ENCODE assay signal across 8 cellular contexts in genomic region chr10:5547934-5548660, GRCh38. TPM values are rescaled to one million over a fixed set of nuclear protein-coding genes. Genes with fewer than 3 reads are reported as not detected.
A peak's percentile ranks its signal among the peaks of the same experiment; 100 is the strongest.
DNase-seq lines count a peak whose midpoint lies in the region; ATAC-seq and TF ChIP-seq lines count a peak whose summit lies in the region.

No MANE protein-coding gene starts in this region.

- H3K36me3 Mint-ChIP-seq in activated CD4-positive, alpha-beta T cell treated with anti-CD3 and anti-CD28 coated beads, Interleukin-2, amount 10 ng/mL, durations not matched to agents 24 days and 14 days (ENCODE audit: low read depth), result no peaks in the 10 kb centered on the region

- intact Hi-C loops in activated CD4-positive, alpha-beta T cell treated with anti-CD3 and anti-CD28 coated beads, Interleukin-2, amount 10 ng/mL, durations not matched to agents 24 days and 14 days (cut with micrococcal nuclease), result loop anchor here (5.0 kb wide), 1 partner anchor 79 kb away; no protein-coding TSS in a partner anchor

- DNase-seq in NCI-H2029 (lab: John Stamatoyannopoulos, UW), result peak; percentile 37
- DNase-seq in activated naive CD4-positive, alpha-beta T cell (lab: John Stamatoyannopoulos, UW), result no peak
- DNase-seq in activated CD4-positive, alpha-beta T cell treated with anti-CD3 and anti-CD28 coated beads, Interleukin-2, amount 10 ng/mL, durations not matched to agents 24 days and 14 days, result no peak

- peaks cover 9% of the 10 kb centered on the region for H3K27me3 Mint-ChIP-seq in activated CD4-positive, alpha-beta T cell treated with anti-CD3 and anti-CD28 coated beads, Interleukin-2, amount 10 ng/mL, durations not matched to agents 24 days and 14 days

- peaks cover 11% of the 10 kb centered on the region for H3K9me3 ChIP-seq in mesodermal cell (ENCODE audit: control insufficient read depth, low read length)

- WGBS in mesodermal cell (ENCODE audit: insufficient coverage in 2 of 2), 2 experiments, result 83 to 95% methylated on average over 7 to 8 of the region's 16 CpGs

- H3K4me3 ChIP-seq in mesodermal cell (ENCODE audit: extremely low read depth, insufficient read depth, low read length, poor library complexity, severe bottlenecking), result no peak overlapping the region

- no peaks in the 10 kb centered on the region for H3K36me3 ChIP-seq in mesodermal cell (ENCODE audit: control insufficient read depth, insufficient read depth, low read length)

- ATAC-seq in HG03520 (IDR thresholded peaks at IDR 0.05; ENCODE audit: unreplicated experiment) (no peak), HG03095 (IDR thresholded peaks at IDR 0.05; ENCODE audit: unreplicated experiment) (no peak)

- peaks cover 69% of the 10 kb centered on the region for H3K4me1 ChIP-seq in mesodermal cell (ENCODE audit: control insufficient read depth, insufficient read depth, low read length, poor library complexity, severe bottlenecking)

- H3K4me3 Mint-ChIP-seq in activated CD4-positive, alpha-beta T cell treated with anti-CD3 and anti-CD28 coated beads, Interleukin-2, amount 10 ng/mL, durations not matched to agents 24 days and 14 days, result no peak overlapping the region

- H3K4me1 Mint-ChIP-seq in activated CD4-positive, alpha-beta T cell treated with anti-CD3 and anti-CD28 coated beads, Interleukin-2, amount 10 ng/mL, durations not matched to agents 24 days and 14 days, result peaks cover 21% of the 10 kb centered on the region

- H3K27ac ChIP-seq in 22Rv1 (peak overlapping the region; percentile 96), cingulate gyrus (ENCODE audit: low read depth, low read length) (peak overlapping the region; percentile 12), mesodermal cell (ENCODE audit: low read depth, low read length, severe bottlenecking) (peak overlapping the region; percentile 88)

- TF ChIP-seq CTCF in 22Rv1 (IDR thresholded peaks at IDR 0.05), result no peak

- H3K27ac Mint-ChIP-seq in activated CD4-positive, alpha-beta T cell treated with anti-CD3 and anti-CD28 coated beads, Interleukin-2, amount 10 ng/mL, durations not matched to agents 24 days and 14 days, result no peak overlapping the region

- peaks cover 4% of the 10 kb centered on the region for H3K9me3 Mint-ChIP-seq in activated CD4-positive, alpha-beta T cell treated with anti-CD3 and anti-CD28 coated beads, Interleukin-2, amount 10 ng/mL, durations not matched to agents 24 days and 14 days

RNA-seq across cellular contexts. Expression of gene CALML3, which starts 23.3 kb away (rescaled TPM):
- not detected for polyA plus RNA-seq in mesodermal cell (2013, experiment 1 of 2)
- polyA plus RNA-seq in mesodermal cell (2013, experiment 2 of 2), result not detected
- total RNA-seq in activated CD4-positive, alpha-beta T cell treated with anti-CD3 and anti-CD28 coated beads, Interleukin-2, amount 10 ng/mL, durations not matched to agents 24 days and 14 days, result not detected in 2 replicates

RNA-seq across cellular contexts. Expression of gene CALML5, which starts 48.7 kb away (rescaled TPM):
- not detected for polyA plus RNA-seq in mesodermal cell (2013, experiment 1 of 2)
- polyA plus RNA-seq in mesodermal cell (2013, experiment 2 of 2), result not detected
- not detected in 2 replicates for total RNA-seq in activated CD4-positive, alpha-beta T cell treated with anti-CD3 and anti-CD28 coated beads, Interleukin-2, amount 10 ng/mL, durations not matched to agents 24 days and 14 days

Comparison
In these comparisons a context has a peak if more than half of its experiments do, and no peak if none do; other contexts are left out.
1. H3K27ac ChIP-seq: peak in every context shown above with its lines; median percentile 96 in 22Rv1; 88 in mesodermal cell; 12 in cingulate gyrus.